In genomic region chr3:107284570-107284969, GRCh38 we compare ENCODE assay signal across 1 cellular context.
TF ChIP-seq lines count a peak whose summit lies in the region.

No MANE protein-coding gene starts in this region.

TF ChIP-seq in HepG2, 621 proteins besides CTCF, POLR2A, EP300 and RAD21 (continued from another document):
- TF ChIP-seq CHD4 (IDR thresholded peaks at IDR 0.05; ENCODE audit: borderline replicate concordance, low read length) (no peak), DBP (CRISPR knock-in tag; IDR thresholded peaks at IDR 0.05; ENCODE audit: not compliant biosample characterization) (no peak), ELF3 (CRISPR knock-in tag; IDR thresholded peaks at IDR 0.05) (no peak), MBNL3 (CRISPR knock-in tag; conservative IDR thresholded peaks at IDR 0.05) (no peak), ZNF567 (CRISPR knock-in tag; IDR thresholded peaks at IDR 0.05; ENCODE audit: borderline replicate concordance) (no peak), NFAT5 (CRISPR knock-in tag; IDR thresholded peaks at IDR 0.05) (no peak), ZFY (CRISPR knock-in tag; IDR thresholded peaks at IDR 0.05) (no peak), NFYB (CRISPR knock-in tag; IDR thresholded peaks at IDR 0.05) (no peak), CREB1 (IDR thresholded peaks at IDR 0.05) (peak; percentile 14; the same call in 1 of the 2 replicates), CREB1 (CRISPR knock-in tag; IDR thresholded peaks at IDR 0.05) (no peak), GATAD2A (CRISPR knock-in tag; IDR thresholded peaks at IDR 0.05) (no peak)
